9 cellular contexts compared by ENCODE assay signal in genomic region chr12:120199025-120199424, GRCh38. TPM values are rescaled to one million over a fixed set of nuclear protein-coding genes. Genes with fewer than 3 reads are reported as not detected.
DNase-seq lines count a peak whose midpoint lies in the region; ATAC-seq, FAIRE-seq and TF ChIP-seq lines count a peak whose summit lies in the region.
"Had no signal": no experiment of that assay in that cellular context is flagged by ENCODE, and none has a peak within 500 bp of the region (broad histone marks: within the 10 kb centered on the region; RNA-seq: fewer than 3 reads in every experiment).

No MANE protein-coding gene starts in this region.

- CTCF ChIA-PET in AG04450 (lab: Charles Lee), result interaction anchor here (1.7 to 6.0 kb wide), 2 partner anchors 65 to 66 kb away, joined by 6 to 62 read pairs; partner anchors contain the start of gene PXN

- H3K9me3 ChIP-seq in AG04450 (ENCODE audit: control insufficient read depth, insufficient read depth, low read length) (peaks cover 4% of the 10 kb centered on the region; the same call in 1 of the 2 replicates), astrocyte (ENCODE audit: insufficient read depth, low read depth, low read length) (no peaks in the 10 kb centered on the region), mucosa of rectum (ENCODE audit: control insufficient read depth in 2 of 2, low read length in 2 of 2) (no peaks in the 10 kb centered on the region)

- no peak overlapping the region for H2AFZ ChIP-seq in astrocyte (ENCODE audit: low read depth, low read length)

- POLR2A ChIA-PET in AG04450 (lab: Yijun Ruan, JAX), result interaction anchor here (1.5 to 4.2 kb wide), 3 partner anchors 29 to 92 kb away, joined by 4 to 149 read pairs (median 136); partner anchors contain the start of genes RNU4-1 and RNU4-2

- H3K27ac ChIP-seq in AG04450 (ENCODE audit: low read depth, low read length), result peak overlapping the region; percentile 62
- H3K27ac ChIP-seq in HL-60 (replicated peaks), result peak overlapping the region; percentile 93
- no peak overlapping the region for H3K27ac ChIP-seq in astrocyte (ENCODE audit: low read depth, low read length)
- H3K27ac ChIP-seq in mucosa of rectum (ENCODE audit: low read depth in 2 of 2, low read length in 2 of 2), result peak overlapping the region; percentile 84 to 86

- peaks cover 35% of the 10 kb centered on the region for H3K4me1 ChIP-seq in astrocyte (ENCODE audit: insufficient read depth, low read length)
- H3K4me1 ChIP-seq in mucosa of rectum (ENCODE audit: control insufficient read depth in 2 of 2, insufficient read depth in 2 of 2, low read length in 2 of 2), result peaks cover 19 to 20% of the 10 kb centered on the region in 2 donors

- intact Hi-C loops in posterior cingulate gyrus (cut with DNase I), result no loop called here

- ATAC-seq in HG02623 (IDR thresholded peaks at IDR 0.05; ENCODE audit: unreplicated experiment), result no peak

- H3K27me3 Mint-ChIP-seq in astrocyte (ENCODE audit: low read depth, unreplicated experiment), result no peaks in the 10 kb centered on the region

- H3K4me3 Mint-ChIP-seq in astrocyte (ENCODE audit: unreplicated experiment), result peak overlapping the region; percentile 98

- peak overlapping the region; percentile 98 for H3K27ac Mint-ChIP-seq in astrocyte (ENCODE audit: unreplicated experiment)

- peaks cover 30% of the 10 kb centered on the region for H3K4me1 Mint-ChIP-seq in astrocyte (ENCODE audit: low read depth, unreplicated experiment)

- peaks cover 60% of the 10 kb centered on the region for H3K79me2 ChIP-seq in astrocyte (ENCODE audit: insufficient read depth, low read length)

- no peaks in the 10 kb centered on the region for H3K9me3 Mint-ChIP-seq in astrocyte (ENCODE audit: unreplicated experiment)

- H3K27me3 ChIP-seq in AG04450 (ENCODE audit: control insufficient read depth, insufficient read depth, low read length), result no peaks in the 10 kb centered on the region
- no peaks in the 10 kb centered on the region for H3K27me3 ChIP-seq in HL-60 (ENCODE audit: insufficient read depth, poor library complexity, severe bottlenecking)
- H3K27me3 ChIP-seq in astrocyte (ENCODE audit: insufficient read depth, low read length), result no peaks in the 10 kb centered on the region
- H3K27me3 ChIP-seq in mucosa of rectum (ENCODE audit: control insufficient read depth in 2 of 2, insufficient read depth in 2 of 2, low read length in 2 of 2), result no peaks in the 10 kb centered on the region

- DNase-seq in AG04450 (ENCODE audit: low read depth, low spot score) (no peak), HL-60 (ENCODE audit: low read depth in 1 of 2, low spot score in 1 of 2) (no peak), astrocyte (ENCODE audit: low read depth) (no peak), LoVo (ENCODE audit: low spot score) (no peak), posterior cingulate gyrus (no peak)
- DNase-seq in activated CD4-positive, CD25-positive, alpha-beta regulatory T cell (lab: John Stamatoyannopoulos, UW), result no peak
- DNase-seq: NCI-H226 had no signal

- H3K36me3 Mint-ChIP-seq in astrocyte (ENCODE audit: low read depth, unreplicated experiment), result peaks cover 13% of the 10 kb centered on the region

- H3K4me3 ChIP-seq in AG04450 (ENCODE audit: low read depth, low read length) (peak overlapping the region; percentile 75), HL-60 (replicated peaks; ENCODE audit: insufficient read depth, low read length) (peak overlapping the region; percentile 67), astrocyte (ENCODE audit: insufficient read depth, low read depth, low read length) (peak overlapping the region; percentile 99), mucosa of rectum (ENCODE audit: low read length in 2 of 2) (peak overlapping the region in 1 of 2 donors; percentile 99)

- TF ChIP-seq CTCF in AG04450 (IDR thresholded peaks at IDR 0.05; ENCODE audit: low read depth, low read length) (no peak), HL-60 (IDR thresholded peaks at IDR 0.05; ENCODE audit: insufficient read depth, low read length) (no peak), astrocyte (IDR thresholded peaks at IDR 0.05; ENCODE audit: insufficient read depth, low read depth, low read length) (no peak)

- no peak for FAIRE-seq in astrocyte (lab: Jason Lieb, UNC)

- peaks cover 44% of the 10 kb centered on the region for H4K20me1 ChIP-seq in astrocyte (ENCODE audit: insufficient read depth, low read length)

- H3K9ac ChIP-seq in astrocyte (ENCODE audit: low read length) (peak overlapping the region; percentile 98), mucosa of rectum (ENCODE audit: low read depth in 1 of 2, low read length in 2 of 2) (peak overlapping the region; percentile 28 to 97)

- H3K4me2 ChIP-seq in astrocyte (ENCODE audit: low read length), result peak overlapping the region; percentile 94

- peaks cover 38% of the 10 kb centered on the region for H3K36me3 ChIP-seq in astrocyte (ENCODE audit: insufficient read depth, low read length)
- peaks cover 25 to 27% of the 10 kb centered on the region in 2 donors for H3K36me3 ChIP-seq in mucosa of rectum (ENCODE audit: control insufficient read depth in 2 of 2, insufficient read depth in 2 of 2, low read length in 2 of 2)

RNA-seq across cellular contexts. Expression of gene RPLP0, which starts 1.9 kb away (rescaled TPM):
- 4,854 and 5,695 TPM in 2 replicates for polyA plus RNA-seq in AG04450 (2011; rRNA removed)
- 2,992 and 3,454 TPM in 2 replicates for polyA minus RNA-seq in AG04450 (2011; rRNA and poly(A)+ RNA removed)
- 1,543 and 1,660 TPM in 2 replicates for total RNA-seq in astrocyte

RNA-seq across cellular contexts. Expression of gene GCN1, which starts 4.5 kb away (rescaled TPM):
- 44.5 and 50.4 TPM in 2 replicates for polyA plus RNA-seq in AG04450 (2011; rRNA removed)
- 144 and 184 TPM in 2 replicates for polyA minus RNA-seq in AG04450 (2011; rRNA and poly(A)+ RNA removed)
- 95.5 and 123 TPM in 2 replicates for total RNA-seq in astrocyte
